ENCODE assay signal across 8 cellular contexts in the genomic region with DNA sequence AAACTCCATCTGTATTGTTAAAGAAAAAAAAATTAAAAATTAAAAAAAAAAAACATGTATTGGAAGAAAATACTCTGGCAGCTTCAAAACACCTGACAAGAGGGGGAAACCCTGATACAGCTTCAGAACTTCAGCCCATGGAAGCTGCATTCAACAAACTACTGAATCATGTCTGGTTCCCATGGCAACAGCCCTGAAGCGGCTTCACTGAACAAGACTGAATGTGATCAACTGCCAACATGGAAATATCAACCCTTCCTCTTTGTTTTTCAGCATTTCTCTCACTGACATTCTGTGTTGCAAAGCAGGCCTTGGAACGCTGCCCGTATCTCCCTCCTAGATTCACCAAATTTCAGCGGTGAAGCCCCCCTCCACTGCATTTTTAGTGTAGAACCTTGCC. TPM values are rescaled to one million over a fixed set of nuclear protein-coding genes. Genes with fewer than 3 reads are reported as not detected.
DNase-seq lines count a peak whose midpoint lies in the region; TF ChIP-seq lines count a peak whose summit lies in the region.

No MANE protein-coding gene starts in this region.

- CTCF ChIA-PET in BJ (lab: Yijun Ruan, JAX), result no interaction called here

- peak overlapping the region; percentile 4 to 70 (median 61) for H3K27ac ChIP-seq in Peyer's patch

- no peaks in the 10 kb centered on the region for H3K36me3 ChIP-seq in BJ (ENCODE audit: control insufficient read depth, insufficient read depth, low read length)
- H3K36me3 ChIP-seq in Peyer's patch, result no peaks in the 10 kb centered on the region

- H3K27me3 ChIP-seq in BJ (ENCODE audit: control insufficient read depth, insufficient read depth, low read length) (no peaks in the 10 kb centered on the region; the same call in 1 of the 2 replicates), Peyer's patch (no peaks in the 10 kb centered on the region)

- TF ChIP-seq CTCF in BJ (IDR thresholded peaks at IDR 0.05; ENCODE audit: insufficient read depth, low read depth, low read length) (no peak), Peyer's patch (IDR thresholded peaks at IDR 0.05) (no peak), astrocyte of the spinal cord (IDR thresholded peaks at IDR 0.05; ENCODE audit: low read depth, low read length) (no peak)

- no peak for TF ChIP-seq POLR2A in Peyer's patch (IDR thresholded peaks at IDR 0.05)

- POLR2A ChIA-PET in BJ (lab: Charles Lee), result no interaction called here

- peak; percentile 30 for DNase-seq in BJ (ENCODE audit: low read depth)
- DNase-seq in H4 (ENCODE audit: low spot score), result peak; percentile 52
- peak in 2 of 3 donors; percentile 78 to 86 for DNase-seq in Peyer's patch
- peak; percentile 80 for DNase-seq in astrocyte of the spinal cord (ENCODE audit: low read depth, low spot score)
- peak; percentile 61 for DNase-seq in inferior parietal cortex (ENCODE audit: extremely low spot score)
- peak; percentile 53 for DNase-seq in stimulated activated CD4-positive, alpha-beta T cell treated with anti-CD3 and anti-CD28 coated beads, Interleukin-15, amount 100 ng/mL, for 48 hours (ENCODE audit: low read depth in 2 of 2)
- DNase-seq in NCI-H128 (lab: John Stamatoyannopoulos, UW; ENCODE audit: unreplicated experiment), result no peak
- DNase-seq in NCI-H1436 treated with DMSO at 0.1 percent for 48 hours (lab: John Stamatoyannopoulos, UW), result no peak

- no peaks in the 10 kb centered on the region for H3K9me3 ChIP-seq in Peyer's patch

- no peak overlapping the region for H3K4me3 ChIP-seq in BJ (ENCODE audit: low read depth, low read length)
- no peak overlapping the region for H3K4me3 ChIP-seq in Peyer's patch
- H3K4me3 ChIP-seq in astrocyte of the spinal cord (ENCODE audit: low read depth, low read length), result no peak overlapping the region

- peaks cover 0 to 42% (median 5%) of the 10 kb centered on the region in 4 donors for H3K4me1 ChIP-seq in Peyer's patch

- in situ Hi-C loops in astrocyte of the spinal cord (cut with HindIII; ENCODE audit: low sequenced_read_pairs), result no loop called here

RNA-seq across cellular contexts. Expression of gene GPCPD1, which starts 48.1 kb away (rescaled TPM):
- 8.6 and 21.7 TPM in 2 replicates for polyA plus RNA-seq in BJ (2011; rRNA removed)
- 8.1 and 11.0 TPM in 2 replicates for polyA minus RNA-seq in BJ (2011; rRNA and poly(A)+ RNA removed)
- total RNA-seq in H4 (2014; rRNA removed; shearing (Covaris generic)), result 1.4 and 4.5 TPM in 2 replicates
- 10 to 100 TPM; 18.2 to 64.4 (median 23.8) TPM for total RNA-seq in Peyer's patch

Comparison
In these comparisons a context has a peak if more than half of its experiments do, and no peak if none do; other contexts are left out.
1. DNase-seq: peak in BJ (single experiment), H4 (single experiment), Peyer's patch (2 of 3), astrocyte of the spinal cord (single experiment), inferior parietal cortex (single experiment) and stimulated activated CD4-positive, alpha-beta T cell treated with anti-CD3 and anti-CD28 coated beads, Interleukin-15, amount 100 ng/mL, for 48 hours (2 of 2); none in NCI-H128 (single experiment) and NCI-H1436 treated with DMSO at 0.1 percent for 48 hours (single experiment).